ENCODE assay signal across 8 cellular contexts in the genomic region with DNA sequence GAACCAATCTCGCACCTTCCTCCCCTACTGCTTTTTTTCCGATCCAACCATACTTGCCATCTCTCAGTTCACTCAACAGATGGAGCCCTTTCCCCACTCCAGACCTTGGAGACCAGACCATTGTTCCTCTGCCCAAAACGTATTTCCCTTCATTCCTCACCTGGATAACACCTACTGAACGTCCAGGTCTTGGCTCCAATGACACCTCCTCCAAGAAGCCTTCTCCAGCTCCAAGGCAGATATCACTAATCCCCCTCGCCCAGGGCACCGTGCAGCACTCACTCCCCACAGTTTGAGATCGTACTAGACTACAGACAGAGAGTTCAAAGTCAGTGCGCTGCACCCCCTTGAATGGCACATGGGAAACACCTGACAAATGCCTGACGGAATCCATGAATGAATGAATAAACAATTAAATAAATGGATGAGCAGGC. TPM values are rescaled to one million over a fixed set of nuclear protein-coding genes. Genes with fewer than 3 reads are reported as not detected.
DNase-seq lines count a peak whose midpoint lies in the region; ATAC-seq and TF ChIP-seq lines count a peak whose summit lies in the region.

No MANE protein-coding gene starts in this region.

- H3K9me3 Mint-ChIP-seq in osteocyte (ENCODE audit: unreplicated experiment) = no peaks in the 10 kb centered on the region

- peak; percentile 75 for TF ChIP-seq CTCF in osteocyte (IDR thresholded peaks at IDR 0.05)

- H3K27me3 Mint-ChIP-seq in osteocyte (ENCODE audit: unreplicated experiment) = peaks cover 5% of the 10 kb centered on the region

- peak; percentile 73 for ATAC-seq in esophagus mucosa
- ATAC-seq in GM18502 (IDR thresholded peaks at IDR 0.05; ENCODE audit: poor library complexity, unreplicated experiment) = no peak
- no peak for ATAC-seq in GM18909 (IDR thresholded peaks at IDR 0.05; ENCODE audit: poor library complexity, unreplicated experiment)
- ATAC-seq in GM19351 (IDR thresholded peaks at IDR 0.05; ENCODE audit: unreplicated experiment) = no peak

- H3K36me3 Mint-ChIP-seq in osteocyte (ENCODE audit: unreplicated experiment) = peaks cover 3% of the 10 kb centered on the region

- DNase-seq in DMS53 treated with DMSO at 0.1 percent for 48 hours (lab: John Stamatoyannopoulos, UW; ENCODE audit: unreplicated experiment) = peak; percentile 39
- DNase-seq in HPDE6-E6E7 (ENCODE audit: extremely low spot score) = peak; percentile 79
- peak; percentile 26 for DNase-seq in OCI-M1 (lab: John Stamatoyannopoulos, UW)
- DNase-seq in osteocyte (ENCODE audit: extremely low spot score, unreplicated experiment) = no peak

- no peak overlapping the region for H3K27ac Mint-ChIP-seq in osteocyte (ENCODE audit: unreplicated experiment)

- H3K4me1 Mint-ChIP-seq in osteocyte (ENCODE audit: unreplicated experiment) = no peaks in the 10 kb centered on the region

- no peak overlapping the region for H3K4me3 Mint-ChIP-seq in osteocyte (ENCODE audit: unreplicated experiment)

RNA-seq across cellular contexts. Expression of a gene that starts 47.1 kb away (rescaled TPM):
- total RNA-seq in esophagus mucosa (5.7 TPM), osteocyte (36.0 and 37.0 TPM in 2 replicates)
